ENCODE assay signal across 8 cellular contexts in the genomic region with DNA sequence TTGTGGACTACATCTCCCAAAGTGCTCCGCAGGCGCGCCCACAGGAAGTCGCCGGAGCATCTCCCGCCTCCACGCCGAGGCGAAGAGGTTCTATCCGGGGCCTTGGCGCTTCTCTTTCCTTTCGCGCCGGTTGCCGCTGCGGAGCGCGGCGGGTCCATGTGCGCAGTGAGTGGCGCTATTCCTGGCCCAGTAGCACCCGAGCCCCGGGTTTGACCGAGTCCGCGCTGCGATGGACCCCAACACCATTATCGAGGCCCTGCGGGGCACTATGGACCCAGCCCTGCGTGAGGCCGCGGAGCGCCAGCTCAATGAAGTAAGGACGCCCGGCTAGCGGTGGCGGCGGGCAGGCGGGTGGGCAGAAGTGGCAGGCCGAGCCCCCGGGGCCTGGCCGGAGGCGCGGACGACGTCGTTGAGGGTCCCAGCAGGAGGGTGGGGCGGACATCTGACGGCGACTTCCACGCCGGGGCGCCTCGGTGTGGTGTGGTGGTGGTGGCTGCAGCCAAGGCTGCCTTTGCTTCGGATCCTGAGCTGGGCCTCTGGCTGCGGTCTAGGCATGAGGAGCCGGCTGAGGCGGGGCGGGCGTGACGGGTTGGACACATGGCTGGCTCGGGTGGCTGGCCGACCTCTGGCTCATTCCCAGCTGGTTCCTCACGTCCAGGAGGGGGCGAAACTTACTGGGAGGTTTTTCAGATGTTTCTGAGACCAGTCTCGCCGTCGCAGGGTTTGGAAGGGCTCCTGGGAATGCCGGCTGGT. TPM values are rescaled to one million over a fixed set of nuclear protein-coding genes. Genes with fewer than 3 reads are reported as not detected.
DNase-seq lines count a peak whose midpoint lies in the region; ATAC-seq and TF ChIP-seq lines count a peak whose summit lies in the region.

A gene (plus strand): TSS at position 118 of the 753 bp plus-strand sequence. CDS start 112 bp downstream, at position 230.

- peak; percentile 86 for ATAC-seq in GM21737 (IDR thresholded peaks at IDR 0.05; ENCODE audit: unreplicated experiment)
- peak; percentile 98 for ATAC-seq in stimulated activated naive CD8-positive, alpha-beta T cell treated with anti-CD3 and anti-CD28 coated beads, Interleukin-15, amount 100 ng/mL, for 72 hours

- peaks cover 32% of the 10 kb centered on the region for H3K36me3 Mint-ChIP-seq in activated T-helper 2 cell treated with anti-CD3 and anti-CD28 coated beads, Interferon-gamma antibody, Interleukin-2, Interleukin-4, amounts not matched to agents 10 μg/mL and 5 μg/mL and 100 μg/mL, durations not matched to agents 14 hours and 24 hours and 36 hours (ENCODE audit: low read depth)
- peaks cover 28% of the 10 kb centered on the region for H3K36me3 Mint-ChIP-seq in nephron progenitor cell (ENCODE audit: low read depth)

- intact Hi-C loops in activated T-helper 2 cell treated with anti-CD3 and anti-CD28 coated beads, Interferon-gamma antibody, Interleukin-2, Interleukin-4, amounts not matched to agents 10 μg/mL and 5 μg/mL and 100 μg/mL, durations not matched to agents 14 hours and 24 hours and 36 hours (cut with micrococcal nuclease): loop anchor here (1.0 to 5.0 kb wide), 4 partner anchors 20 to 117 kb away; a partner anchor contains a TSS

- H3K27me3 ChIP-seq in DOHH2 (ENCODE audit: control insufficient read depth, low read length) (no peaks in the 10 kb centered on the region), KMS-11 (ENCODE audit: insufficient read depth, low read depth) (no peaks in the 10 kb centered on the region)

- H3K9me2 ChIP-seq in DOHH2 (replicated peaks; ENCODE audit: control insufficient read depth, low read length): no peaks in the 10 kb centered on the region

- H3K4me3 Mint-ChIP-seq in activated T-helper 2 cell treated with anti-CD3 and anti-CD28 coated beads, Interferon-gamma antibody, Interleukin-2, Interleukin-4, amounts not matched to agents 10 μg/mL and 5 μg/mL and 100 μg/mL, durations not matched to agents 14 hours and 24 hours and 36 hours (ENCODE audit: low read depth): peak within 1 kb of the TSS; percentile 93
- peak within 1 kb of the TSS; percentile 93 for H3K4me3 Mint-ChIP-seq in nephron progenitor cell
- peak within 1 kb of the TSS; percentile 92 to 94 for H3K4me3 Mint-ChIP-seq in stimulated activated naive CD8-positive, alpha-beta T cell treated with anti-CD3 and anti-CD28 coated beads, Interleukin-15, amount 100 ng/mL, for 72 hours

- peak within 1 kb of the TSS; percentile 92 for H3K27ac Mint-ChIP-seq in activated T-helper 2 cell treated with anti-CD3 and anti-CD28 coated beads, Interferon-gamma antibody, Interleukin-2, Interleukin-4, amounts not matched to agents 10 μg/mL and 5 μg/mL and 100 μg/mL, durations not matched to agents 14 hours and 24 hours and 36 hours
- H3K27ac Mint-ChIP-seq in nephron progenitor cell: peak within 1 kb of the TSS; percentile 99
- peak within 1 kb of the TSS; percentile 96 to 99 for H3K27ac Mint-ChIP-seq in stimulated activated naive CD8-positive, alpha-beta T cell treated with anti-CD3 and anti-CD28 coated beads, Interleukin-15, amount 100 ng/mL, for 72 hours

- H2AFZ ChIP-seq in KMS-11 (ENCODE audit: low read depth): peak within 1 kb of the TSS; percentile 91

- peaks cover 28% of the 10 kb centered on the region for H3K4me1 ChIP-seq in DOHH2 (ENCODE audit: control insufficient read depth, low read length)
- H3K4me1 ChIP-seq in KMS-11 (ENCODE audit: low read depth, poor library complexity, severe bottlenecking): peaks cover 34% of the 10 kb centered on the region

- H3K27ac ChIP-seq in DOHH2 (ENCODE audit: low read depth, low read length) (peak within 1 kb of the TSS; percentile 57), KMS-11 (peak within 1 kb of the TSS; percentile 92)

- no peaks in the 10 kb centered on the region for H3K9me3 ChIP-seq in DOHH2 (ENCODE audit: control insufficient read depth, insufficient read depth, low read length)

- peaks cover 7% of the 10 kb centered on the region; the same call in 1 of the 2 replicates for H3F3A ChIP-seq in DOHH2 (ENCODE audit: control insufficient read depth, insufficient read depth)

- H3K79me2 ChIP-seq in DOHH2 (ENCODE audit: control insufficient read depth, low read length) (peaks cover 57% of the 10 kb centered on the region), KMS-11 (ENCODE audit: insufficient read depth, low read depth) (peaks cover 54% of the 10 kb centered on the region)

- TF ChIP-seq CTCF in DOHH2 (IDR thresholded peaks at IDR 0.05; ENCODE audit: low read depth, low read length, poor library complexity, severe bottlenecking): peak; percentile 37
- no peak; the same call in 1 of the 2 replicates for TF ChIP-seq CTCF in KMS-11 (conservative IDR thresholded peaks at IDR 0.05; ENCODE audit: low read depth, low read length)
- peak; percentile 40 for TF ChIP-seq CTCF in fibroblast of pulmonary artery (IDR thresholded peaks at IDR 0.05; ENCODE audit: low read length, missing control alignments)
- TF ChIP-seq CTCF in nephron progenitor cell (IDR thresholded peaks at IDR 0.05): no peak

- peak within 1 kb of the TSS; percentile 99 for H3K9ac ChIP-seq in KMS-11

- H3K36me3 ChIP-seq in DOHH2 (ENCODE audit: control insufficient read depth, low read length) (peaks cover 42% of the 10 kb centered on the region), KMS-11 (ENCODE audit: insufficient read depth) (no peaks in the 10 kb centered on the region)

- peak within 1 kb of the TSS; percentile 78 for H3K4me2 ChIP-seq in DOHH2 (ENCODE audit: low read length)
- peak within 1 kb of the TSS; percentile 90 for H3K4me2 ChIP-seq in KMS-11

- H3K9me3 Mint-ChIP-seq in activated T-helper 2 cell treated with anti-CD3 and anti-CD28 coated beads, Interferon-gamma antibody, Interleukin-2, Interleukin-4, amounts not matched to agents 10 μg/mL and 5 μg/mL and 100 μg/mL, durations not matched to agents 14 hours and 24 hours and 36 hours: no peaks in the 10 kb centered on the region
- H3K9me3 Mint-ChIP-seq in nephron progenitor cell: peaks cover 8% of the 10 kb centered on the region
- no peaks in the 10 kb centered on the region for H3K9me3 Mint-ChIP-seq in stimulated activated naive CD8-positive, alpha-beta T cell treated with anti-CD3 and anti-CD28 coated beads, Interleukin-15, amount 100 ng/mL, for 72 hours

- H3K4me3 ChIP-seq in DOHH2 (ENCODE audit: low read length) (peak within 1 kb of the TSS; percentile 88), KMS-11 (IDR thresholded peaks at IDR 0.05; ENCODE audit: insufficient read depth, low read depth, low read length) (no peak within 1 kb of the TSS), fibroblast of pulmonary artery (replicated peaks; ENCODE audit: low read depth, low read length) (peak within 1 kb of the TSS; percentile 90)

- DNase-seq in RPMI8226 (peak; percentile 91), fibroblast of pulmonary artery (ENCODE audit: low read depth) (peak; percentile 92), nephron progenitor cell (peak; percentile 82)
- DNase-seq in activated T-helper 2 cell treated with anti-CD3 and anti-CD28 coated beads, Interferon-gamma antibody, Interleukin-2, Interleukin-4, amounts not matched to agents 10 μg/mL and 5 μg/mL and 100 μg/mL, durations not matched to agents 14 hours and 24 hours and 36 hours (ENCODE audit: low spot score): peak; percentile 87
- DNase-seq in stimulated activated naive CD8-positive, alpha-beta T cell treated with anti-CD3 and anti-CD28 coated beads, Interleukin-15, amount 100 ng/mL, for 72 hours: peak; percentile 85 to 91

- H3K4me1 Mint-ChIP-seq in activated T-helper 2 cell treated with anti-CD3 and anti-CD28 coated beads, Interferon-gamma antibody, Interleukin-2, Interleukin-4, amounts not matched to agents 10 μg/mL and 5 μg/mL and 100 μg/mL, durations not matched to agents 14 hours and 24 hours and 36 hours (ENCODE audit: low read depth): peaks cover 21% of the 10 kb centered on the region
- H3K4me1 Mint-ChIP-seq in nephron progenitor cell: peaks cover 38% of the 10 kb centered on the region
- H3K4me1 Mint-ChIP-seq in stimulated activated naive CD8-positive, alpha-beta T cell treated with anti-CD3 and anti-CD28 coated beads, Interleukin-15, amount 100 ng/mL, for 72 hours: peaks cover 52% of the 10 kb centered on the region

- H4K20me1 ChIP-seq in DOHH2 (ENCODE audit: control insufficient read depth, insufficient read depth, low read depth, low read length) (peaks cover 16% of the 10 kb centered on the region; the same call in 1 of the 2 replicates), KMS-11 (ENCODE audit: insufficient read depth) (peaks cover 20% of the 10 kb centered on the region)

- H3K27me3 Mint-ChIP-seq in activated T-helper 2 cell treated with anti-CD3 and anti-CD28 coated beads, Interferon-gamma antibody, Interleukin-2, Interleukin-4, amounts not matched to agents 10 μg/mL and 5 μg/mL and 100 μg/mL, durations not matched to agents 14 hours and 24 hours and 36 hours (ENCODE audit: low read depth): no peaks in the 10 kb centered on the region
- peaks cover 3% of the 10 kb centered on the region for H3K27me3 Mint-ChIP-seq in nephron progenitor cell (ENCODE audit: low read depth, poor library complexity)
- H3K27me3 Mint-ChIP-seq in stimulated activated naive CD8-positive, alpha-beta T cell treated with anti-CD3 and anti-CD28 coated beads, Interleukin-15, amount 100 ng/mL, for 72 hours: no peaks in the 10 kb centered on the region

RNA-seq across cellular contexts. Expression of the gene that starts here (rescaled TPM):
- total RNA-seq in activated T-helper 2 cell treated with anti-CD3 and anti-CD28 coated beads, Interferon-gamma antibody, Interleukin-2, Interleukin-4, amounts not matched to agents 10 μg/mL and 5 μg/mL and 100 μg/mL, durations not matched to agents 14 hours and 24 hours and 36 hours: 143 and 155 TPM in 2 replicates

Comparison
In these comparisons a context has a peak if more than half of its experiments do, and no peak if none do; other contexts are left out.
1. CTCF ChIP-seq: peak in DOHH2 (single experiment) and fibroblast of pulmonary artery (single experiment); none in KMS-11 (single experiment) and nephron progenitor cell (single experiment).
2. Peak in every context shown above with its lines, with median percentiles within 50 percentile points of each other: DNase-seq, H3K27ac Mint-ChIP-seq and H3K4me3 Mint-ChIP-seq.